ENCODE assay signal across 1 cellular context in the genomic region with DNA sequence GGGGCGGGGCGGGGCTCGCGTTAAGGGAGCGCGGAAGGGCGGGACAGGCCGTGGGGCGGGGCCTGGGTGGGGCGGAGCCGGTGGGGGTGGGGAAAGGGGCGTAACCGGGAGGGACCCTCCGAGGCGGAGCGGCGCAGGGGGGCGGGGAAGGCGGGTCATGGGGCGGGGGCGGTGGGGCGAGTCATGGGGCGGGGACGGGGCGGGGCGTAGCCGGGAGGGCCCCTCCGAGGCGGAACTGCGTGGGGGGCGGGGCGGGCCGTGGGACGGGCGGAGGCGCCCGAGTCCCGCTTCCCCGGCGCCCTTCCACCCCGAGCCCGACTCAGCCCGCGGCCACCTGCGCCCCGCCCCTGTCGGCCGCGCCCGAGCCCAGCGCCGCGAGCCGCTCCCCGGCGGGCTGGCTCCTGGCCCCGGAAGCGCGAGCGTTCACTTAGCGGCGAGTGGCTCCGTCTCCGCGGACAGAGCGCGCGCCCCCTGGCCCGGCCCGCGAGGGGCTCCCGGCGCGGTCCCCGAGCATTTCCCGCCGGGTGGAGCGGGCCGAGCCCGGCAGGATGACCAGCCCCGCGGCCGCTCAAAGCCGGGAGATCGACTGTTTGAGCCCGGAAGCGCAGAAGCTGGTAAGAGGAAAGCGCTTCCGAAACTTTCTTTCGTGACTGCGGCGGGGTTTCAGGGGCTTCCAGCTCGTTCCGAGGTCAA.
TF ChIP-seq lines count a peak whose summit lies in the region.

No MANE protein-coding gene starts in this region.

TF ChIP-seq in GM12878, 131 proteins besides CTCF, POLR2A, EP300 and RAD21 (continued from another document):
- TF ChIP-seq, protein P1, sequence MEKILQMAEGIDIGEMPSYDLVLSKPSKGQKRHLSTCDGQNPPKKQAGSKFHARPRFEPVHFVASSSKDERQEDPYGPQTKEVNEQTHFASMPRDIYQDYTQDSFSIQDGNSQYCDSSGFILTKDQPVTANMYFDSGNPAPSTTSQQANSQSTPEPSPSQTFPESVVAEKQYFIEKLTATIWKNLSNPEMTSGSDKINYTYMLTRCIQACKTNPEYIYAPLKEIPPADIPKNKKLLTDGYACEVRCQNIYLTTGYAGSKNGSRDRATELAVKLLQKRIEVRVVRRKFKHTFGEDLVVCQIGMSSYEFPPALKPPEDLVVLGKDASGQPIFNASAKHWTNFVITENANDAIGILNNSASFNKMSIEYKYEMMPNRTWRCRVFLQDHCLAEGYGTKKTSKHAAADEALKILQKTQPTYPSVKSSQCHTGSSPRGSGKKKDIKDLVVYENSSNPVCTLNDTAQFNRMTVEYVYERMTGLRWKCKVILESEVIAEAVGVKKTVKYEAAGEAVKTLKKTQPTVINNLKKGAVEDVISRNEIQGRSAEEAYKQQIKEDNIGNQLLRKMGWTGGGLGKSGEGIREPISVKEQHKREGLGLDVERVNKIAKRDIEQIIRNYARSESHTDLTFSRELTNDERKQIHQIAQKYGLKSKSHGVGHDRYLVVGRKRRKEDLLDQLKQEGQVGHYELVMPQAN (conservative IDR thresholded peaks at IDR 0.05), result peak; percentile 90
- TF ChIP-seq TCF12 (IDR thresholded peaks at IDR 0.05; ENCODE audit: low read depth, low read length) (0 out of 2 replicates have a peak, but pooled peaks have one; percentile 50), TAF1 (IDR thresholded peaks at IDR 0.05; ENCODE audit: borderline replicate concordance, low read depth, low read length) (peak; percentile 63), TCF3 (IDR thresholded peaks at IDR 0.05; ENCODE audit: borderline replicate concordance, insufficient read depth, low read depth, low read length) (peak; percentile 46; the same call in 1 of the 2 replicates), ZZZ3 (IDR thresholded peaks at IDR 0.05; ENCODE audit: control insufficient read depth, insufficient read length, low read depth) (no peak), MXI1 (IDR thresholded peaks at IDR 0.05; ENCODE audit: low read depth, low read length) (no peak; the same call in 1 of the 2 replicates), SMAD1 (IDR thresholded peaks at IDR 0.05; ENCODE audit: low read depth, partially characterized antibody) (no peak), LARP7 (IDR thresholded peaks at IDR 0.05) (peak; percentile 86), YY1 (IDR thresholded peaks at IDR 0.05; ENCODE audit: low read depth, low read length) (0 out of 2 replicates have a peak, but pooled peaks have one; percentile 8), ZNF687 (IDR thresholded peaks at IDR 0.05) (peak; percentile 56; the same call in 1 of the 2 replicates), FOXM1 (IDR thresholded peaks at IDR 0.05; ENCODE audit: low read depth, low read length) (no peak), BHLHE40 (IDR thresholded peaks at IDR 0.05; ENCODE audit: borderline replicate concordance in 1 of 2, low read depth in 2 of 2, low read length in 1 of 2) (peak in 1 of 2 experiments; percentile 67; a peak in 2 of 4 replicates), RUNX3 (IDR thresholded peaks at IDR 0.05; ENCODE audit: low read length) (0 out of 2 replicates have a peak, but pooled peaks have one; percentile 24), SUPT20H (IDR thresholded peaks at IDR 0.05; ENCODE audit: borderline replicate concordance, control insufficient read depth, low read depth, low read length) (no peak), RB1 (IDR thresholded peaks at IDR 0.05; ENCODE audit: borderline replicate concordance) (peak; percentile 26; the same call in 1 of the 2 replicates)
- TF ChIP-seq, protein P2, sequence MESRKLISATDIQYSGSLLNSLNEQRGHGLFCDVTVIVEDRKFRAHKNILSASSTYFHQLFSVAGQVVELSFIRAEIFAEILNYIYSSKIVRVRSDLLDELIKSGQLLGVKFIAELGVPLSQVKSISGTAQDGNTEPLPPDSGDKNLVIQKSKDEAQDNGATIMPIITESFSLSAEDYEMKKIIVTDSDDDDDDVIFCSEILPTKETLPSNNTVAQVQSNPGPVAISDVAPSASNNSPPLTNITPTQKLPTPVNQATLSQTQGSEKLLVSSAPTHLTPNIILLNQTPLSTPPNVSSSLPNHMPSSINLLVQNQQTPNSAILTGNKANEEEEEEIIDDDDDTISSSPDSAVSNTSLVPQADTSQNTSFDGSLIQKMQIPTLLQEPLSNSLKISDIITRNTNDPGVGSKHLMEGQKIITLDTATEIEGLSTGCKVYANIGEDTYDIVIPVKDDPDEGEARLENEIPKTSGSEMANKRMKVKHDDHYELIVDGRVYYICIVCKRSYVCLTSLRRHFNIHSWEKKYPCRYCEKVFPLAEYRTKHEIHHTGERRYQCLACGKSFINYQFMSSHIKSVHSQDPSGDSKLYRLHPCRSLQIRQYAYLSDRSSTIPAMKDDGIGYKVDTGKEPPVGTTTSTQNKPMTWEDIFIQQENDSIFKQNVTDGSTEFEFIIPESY (IDR thresholded peaks at IDR 0.05), result no peak
- TF ChIP-seq, protein P3, sequence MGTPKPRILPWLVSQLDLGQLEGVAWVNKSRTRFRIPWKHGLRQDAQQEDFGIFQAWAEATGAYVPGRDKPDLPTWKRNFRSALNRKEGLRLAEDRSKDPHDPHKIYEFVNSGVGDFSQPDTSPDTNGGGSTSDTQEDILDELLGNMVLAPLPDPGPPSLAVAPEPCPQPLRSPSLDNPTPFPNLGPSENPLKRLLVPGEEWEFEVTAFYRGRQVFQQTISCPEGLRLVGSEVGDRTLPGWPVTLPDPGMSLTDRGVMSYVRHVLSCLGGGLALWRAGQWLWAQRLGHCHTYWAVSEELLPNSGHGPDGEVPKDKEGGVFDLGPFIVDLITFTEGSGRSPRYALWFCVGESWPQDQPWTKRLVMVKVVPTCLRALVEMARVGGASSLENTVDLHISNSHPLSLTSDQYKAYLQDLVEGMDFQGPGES (IDR thresholded peaks at IDR 0.05), result no peak
- TF ChIP-seq, protein P4, sequence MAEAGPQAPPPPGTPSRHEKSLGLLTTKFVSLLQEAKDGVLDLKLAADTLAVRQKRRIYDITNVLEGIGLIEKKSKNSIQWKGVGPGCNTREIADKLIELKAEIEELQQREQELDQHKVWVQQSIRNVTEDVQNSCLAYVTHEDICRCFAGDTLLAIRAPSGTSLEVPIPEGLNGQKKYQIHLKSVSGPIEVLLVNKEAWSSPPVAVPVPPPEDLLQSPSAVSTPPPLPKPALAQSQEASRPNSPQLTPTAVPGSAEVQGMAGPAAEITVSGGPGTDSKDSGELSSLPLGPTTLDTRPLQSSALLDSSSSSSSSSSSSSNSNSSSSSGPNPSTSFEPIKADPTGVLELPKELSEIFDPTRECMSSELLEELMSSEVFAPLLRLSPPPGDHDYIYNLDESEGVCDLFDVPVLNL (IDR thresholded peaks at IDR 0.05; ENCODE audit: low read depth, low read length), result no peak
